8 cellular contexts compared by ENCODE assay signal in the genomic region with DNA sequence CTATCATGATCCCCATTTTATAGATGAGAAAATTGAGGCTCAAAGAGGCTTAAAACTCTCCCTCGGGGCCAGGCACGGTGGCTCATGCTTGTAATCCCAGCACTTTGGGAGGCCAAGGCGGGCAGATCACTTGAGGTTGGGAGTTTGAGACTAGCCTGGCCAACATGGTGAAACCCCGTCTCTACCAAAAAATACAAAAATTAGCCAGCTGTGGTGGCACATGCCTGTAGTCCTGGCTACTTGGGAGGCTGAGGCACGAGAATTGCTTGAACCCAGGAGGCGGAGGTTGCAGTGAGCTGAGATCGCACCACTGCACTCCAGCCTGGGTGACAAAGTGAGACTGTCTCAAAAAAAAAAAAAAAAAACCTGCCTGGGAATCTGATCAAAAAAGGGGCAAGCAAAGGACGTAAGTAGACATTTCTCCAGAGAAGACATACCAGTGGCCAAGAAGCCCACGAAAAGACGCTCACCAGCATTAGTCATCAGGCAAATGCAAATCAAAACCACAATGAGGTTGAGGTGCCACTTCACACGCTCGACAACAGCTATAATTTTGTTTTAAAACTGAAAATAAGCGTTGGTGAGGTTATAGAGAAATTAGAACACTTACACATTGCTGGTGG.
DNase-seq lines count a peak whose midpoint lies in the region; ATAC-seq and TF ChIP-seq lines count a peak whose summit lies in the region.
"Not testable (repeated sequence)": the region's sequence is repeated elsewhere in the genome, so short reads cannot be mapped to it uniquely, and the experiment has no call there.

No MANE protein-coding gene starts in this region.

- ATAC-seq in GM18498 (IDR thresholded peaks at IDR 0.05; ENCODE audit: unreplicated experiment) (peak; percentile 69), HG03175 (IDR thresholded peaks at IDR 0.05; ENCODE audit: unreplicated experiment) (peak; percentile 59)
- not testable (repeated sequence) for ATAC-seq in foreskin keratinocyte
- peak; percentile 89 for ATAC-seq in stimulated activated naive CD8-positive, alpha-beta T cell treated with anti-CD3 and anti-CD28 coated beads, Interleukin-15, amount 100 ng/mL, for 72 hours

- not testable (repeated sequence) for H3K27me3 ChIP-seq in Peyer's patch, foreskin keratinocyte

- H3K4me3 ChIP-seq in Peyer's patch: not testable (repeated sequence)

- intact Hi-C loops in activated CD4-positive, alpha-beta memory T cell treated with anti-CD3 and anti-CD28 coated beads for 36 hours (cut with micrococcal nuclease): loop anchor here (1.0 to 10.0 kb wide), 5 partner anchors 39 to 369 kb away; a partner anchor contains a TSS

- H3K4me3 Mint-ChIP-seq in activated CD4-positive, alpha-beta memory T cell treated with anti-CD3 and anti-CD28 coated beads for 36 hours: peak overlapping the region; percentile 31
- H3K4me3 Mint-ChIP-seq in activated naive CD4-positive, alpha-beta T cell treated with anti-CD3 and anti-CD28 coated beads, Interleukin-2, amount 50 U/mL, for 24 hours: peak overlapping the region; percentile 9
- H3K4me3 Mint-ChIP-seq in stimulated activated naive CD8-positive, alpha-beta T cell treated with anti-CD3 and anti-CD28 coated beads, Interleukin-15, amount 100 ng/mL, for 72 hours: peak overlapping the region; percentile 31 to 55

- H3K27ac ChIP-seq in Peyer's patch: peak overlapping the region in 1 of 4 donors; percentile 35
- H3K27ac ChIP-seq in foreskin keratinocyte: not testable (repeated sequence)

- not testable (repeated sequence) for H3K36me3 ChIP-seq in Peyer's patch

- DNase-seq in Peyer's patch: peak in 2 of 3 donors; percentile 52 to 75
- peak; percentile 87 for DNase-seq in activated CD4-positive, alpha-beta memory T cell treated with anti-CD3 and anti-CD28 coated beads for 36 hours
- DNase-seq in foreskin keratinocyte: peak; percentile 16 to 56
- DNase-seq in stimulated activated CD4-positive, alpha-beta T cell treated with anti-CD3 and anti-CD28 coated beads, Interleukin-15, amount 100 ng/mL, for 48 hours (ENCODE audit: low read depth in 2 of 2): peak; percentile 43 to 60
- peak; percentile 66 to 81 for DNase-seq in stimulated activated naive CD8-positive, alpha-beta T cell treated with anti-CD3 and anti-CD28 coated beads, Interleukin-15, amount 100 ng/mL, for 72 hours

- H3K27ac Mint-ChIP-seq in activated CD4-positive, alpha-beta memory T cell treated with anti-CD3 and anti-CD28 coated beads for 36 hours: peak overlapping the region; percentile 25
- H3K27ac Mint-ChIP-seq in activated naive CD4-positive, alpha-beta T cell treated with anti-CD3 and anti-CD28 coated beads, Interleukin-2, amount 50 U/mL, for 24 hours: peak overlapping the region; percentile 36
- H3K27ac Mint-ChIP-seq in stimulated activated naive CD8-positive, alpha-beta T cell treated with anti-CD3 and anti-CD28 coated beads, Interleukin-15, amount 100 ng/mL, for 72 hours: not testable (repeated sequence)

- peaks cover 48% of the 10 kb centered on the region for H3K4me1 Mint-ChIP-seq in activated CD4-positive, alpha-beta memory T cell treated with anti-CD3 and anti-CD28 coated beads for 36 hours (ENCODE audit: low read depth)
- H3K4me1 Mint-ChIP-seq in activated naive CD4-positive, alpha-beta T cell treated with anti-CD3 and anti-CD28 coated beads, Interleukin-2, amount 50 U/mL, for 24 hours: peaks cover 43% of the 10 kb centered on the region
- peaks cover 79% of the 10 kb centered on the region for H3K4me1 Mint-ChIP-seq in stimulated activated naive CD8-positive, alpha-beta T cell treated with anti-CD3 and anti-CD28 coated beads, Interleukin-15, amount 100 ng/mL, for 72 hours

- H3K4me1 ChIP-seq in Peyer's patch: peaks cover 0 to 26% (median 8%) of the 10 kb centered on the region in 4 donors
- H3K4me1 ChIP-seq in foreskin keratinocyte: not testable (repeated sequence)

- POLR2A ChIA-PET in activated CD4-positive, alpha-beta memory T cell treated with anti-CD3 and anti-CD28 coated beads for 36 hours (lab: Charles Lee): interaction anchor here (0.6 to 1.9 kb wide), 4 partner anchors 9 to 380 kb away, joined by 3 to 10 read pairs (median 6); a partner anchor contains a TSS

- not testable (repeated sequence) for TF ChIP-seq POLR2A in Peyer's patch (IDR thresholded peaks at IDR 0.05)

- not testable (repeated sequence) for H3K9me3 Mint-ChIP-seq in activated CD4-positive, alpha-beta memory T cell treated with anti-CD3 and anti-CD28 coated beads for 36 hours; activated naive CD4-positive, alpha-beta T cell treated with anti-CD3 and anti-CD28 coated beads, Interleukin-2, amount 50 U/mL, for 24 hours; stimulated activated naive CD8-positive, alpha-beta T cell treated with anti-CD3 and anti-CD28 coated beads, Interleukin-15, amount 100 ng/mL, for 72 hours

- not testable (repeated sequence) for H3K9me3 ChIP-seq in Peyer's patch

- not testable (repeated sequence) for H3K27me3 Mint-ChIP-seq in activated CD4-positive, alpha-beta memory T cell treated with anti-CD3 and anti-CD28 coated beads for 36 hours; activated naive CD4-positive, alpha-beta T cell treated with anti-CD3 and anti-CD28 coated beads, Interleukin-2, amount 50 U/mL, for 24 hours
- peaks cover 16% of the 10 kb centered on the region for H3K27me3 Mint-ChIP-seq in stimulated activated naive CD8-positive, alpha-beta T cell treated with anti-CD3 and anti-CD28 coated beads, Interleukin-15, amount 100 ng/mL, for 72 hours

- H3K36me3 Mint-ChIP-seq in activated CD4-positive, alpha-beta memory T cell treated with anti-CD3 and anti-CD28 coated beads for 36 hours; activated naive CD4-positive, alpha-beta T cell treated with anti-CD3 and anti-CD28 coated beads, Interleukin-2, amount 50 U/mL, for 24 hours: not testable (repeated sequence)

- CTCF ChIA-PET in activated CD4-positive, alpha-beta memory T cell treated with anti-CD3 and anti-CD28 coated beads for 36 hours (lab: Charles Lee): interaction anchor here (1.0 to 1.7 kb wide), 4 partner anchors 37 to 169 kb away, joined by 3 to 5 read pairs (median 4); no protein-coding TSS in a partner anchor

- not testable (repeated sequence) for TF ChIP-seq CTCF in Peyer's patch (IDR thresholded peaks at IDR 0.05); foreskin keratinocyte (conservative IDR thresholded peaks at IDR 0.05)

Comparison
In these comparisons a context has a peak if more than half of its experiments do, and no peak if none do; other contexts are left out.
1. DNase-seq: peak in every context shown above with its lines; median percentile 87 in activated CD4-positive, alpha-beta memory T cell treated with anti-CD3 and anti-CD28 coated beads for 36 hours; 74 in stimulated activated naive CD8-positive, alpha-beta T cell treated with anti-CD3 and anti-CD28 coated beads, Interleukin-15, amount 100 ng/mL, for 72 hours; 64 in Peyer's patch; 52 in stimulated activated CD4-positive, alpha-beta T cell treated with anti-CD3 and anti-CD28 coated beads, Interleukin-15, amount 100 ng/mL, for 48 hours; 36 in foreskin keratinocyte.